Comparison of ENCODE assay signal across 23 cellular contexts in the genomic region with DNA sequence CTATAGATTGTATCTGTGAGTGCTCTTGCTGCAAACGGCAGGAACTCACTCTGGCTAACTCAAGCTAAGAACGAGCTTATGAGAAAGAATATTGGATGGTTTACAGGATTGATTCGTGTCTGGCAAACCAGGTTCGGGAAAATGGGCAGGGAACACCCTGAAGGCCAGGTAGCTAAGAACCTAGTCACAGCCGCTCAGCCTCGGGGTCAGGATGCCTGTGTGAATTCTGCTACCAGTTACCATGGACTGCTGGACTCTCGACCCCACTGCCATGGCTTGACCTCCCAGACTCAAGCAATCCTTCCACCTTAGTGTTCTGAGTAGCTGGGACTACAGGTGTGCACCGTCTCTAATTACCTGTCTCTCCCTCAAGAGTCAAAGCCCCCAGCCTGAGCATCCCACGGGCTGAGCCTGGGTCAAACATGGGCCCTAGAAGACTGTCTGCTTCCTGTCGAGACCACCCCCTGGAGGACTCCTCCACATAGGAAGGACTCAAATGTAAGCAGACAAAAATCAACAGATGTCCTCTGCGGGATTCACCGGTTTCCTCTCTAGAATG. TPM values are rescaled to one million over a fixed set of nuclear protein-coding genes. Genes with fewer than 3 reads are reported as not detected.
A peak's percentile ranks its signal among the peaks of the same experiment; 100 is the strongest.
DNase-seq lines count a peak whose midpoint lies in the region; ATAC-seq and TF ChIP-seq lines count a peak whose summit lies in the region.
"Had no signal": no experiment of that assay in that cellular context is flagged by ENCODE, and none has a peak within 500 bp of the region (broad histone marks: within the 10 kb centered on the region; RNA-seq: fewer than 3 reads in every experiment).

No MANE protein-coding gene starts in this region.

- intact Hi-C loops in colonic mucosa (cut with DNase I) (loop anchor here (2.0 to 10.0 kb wide), 2 partner anchors 130 to 276 kb away; a partner anchor contains a TSS), aorta (cut with DNase I) (loop anchor here in 1 of 2 donors (5.0 kb wide), 1 partner anchor 129 kb away; a partner anchor contains a TSS)

- POLR2A ChIA-PET in activated naive CD8-positive, alpha-beta T cell treated with anti-CD3 and anti-CD28 coated beads, Interleukin-2, amount 10 ng/mL, durations not matched to agents 7 days and 5 days (lab: Charles Lee), result interaction anchor here (0.6 kb wide), 1 partner anchor 283 kb away, joined by 3 read pairs; no protein-coding TSS in a partner anchor

- no peak for TF ChIP-seq CTCF in colonic mucosa (IDR thresholded peaks at IDR 0.05)
- TF ChIP-seq CTCF in GM13976 (IDR thresholded peaks at IDR 0.05; ENCODE audit: borderline replicate concordance, control extremely low read depth, extremely low read depth, insufficient read depth, missing control alignments), result no peak

- H3K36me3 ChIP-seq in colonic mucosa (no peaks in the 10 kb centered on the region), mucosa of rectum (ENCODE audit: control insufficient read depth in 2 of 2, insufficient read depth in 2 of 2, low read length in 2 of 2) (no peaks in the 10 kb centered on the region), aorta (ENCODE audit: control insufficient read depth in 1 of 2, insufficient read depth in 2 of 2, low read length in 1 of 2) (no peaks in the 10 kb centered on the region)

- DNase-seq in activated naive CD8-positive, alpha-beta T cell treated with anti-CD3 and anti-CD28 coated beads, Interleukin-2, amount 10 ng/mL, durations not matched to agents 7 days and 5 days, result peak; percentile 9
- no peak for DNase-seq in activated naive CD8-positive, alpha-beta T cell treated with anti-CD3 and anti-CD28 coated beads for 36 hours
- DNase-seq in colonic mucosa, result no peak
- DNase-seq in aorta, result peak; percentile 48 to 58
- DNase-seq in GM13976 (ENCODE audit: low spot score), result no peak
- DNase-seq in NCI-H146 (lab: John Stamatoyannopoulos, UW), result no peak
- DNase-seq: 8988T; CD4-positive, CD25-positive, alpha-beta regulatory T cell; COR-L47; GF-D8; HFFc6; MV-4-11; NCI-H1930; NCI-H226; NCI-H524; PC-3; SIG-M5 had no signal

- H3K4me3 ChIP-seq in colonic mucosa (no peak overlapping the region), mucosa of rectum (ENCODE audit: low read length in 2 of 2) (no peak overlapping the region), aorta (ENCODE audit: low read length in 2 of 2) (no peak overlapping the region)
- H3K4me3 ChIP-seq: GM12878 had no signal

- peaks cover 15% of the 10 kb centered on the region for H3K4me1 Mint-ChIP-seq in activated naive CD8-positive, alpha-beta T cell treated with anti-CD3 and anti-CD28 coated beads, Interleukin-2, amount 10 ng/mL, durations not matched to agents 7 days and 5 days
- H3K4me1 Mint-ChIP-seq in activated naive CD8-positive, alpha-beta T cell treated with anti-CD3 and anti-CD28 coated beads for 36 hours, result peaks cover 16% of the 10 kb centered on the region

- in situ Hi-C loops in GM13976 (cut with MboI; ENCODE audit: low sequenced_read_pairs, unreplicated experiment), result no loop called here

- H3K27me3 Mint-ChIP-seq in activated naive CD8-positive, alpha-beta T cell treated with anti-CD3 and anti-CD28 coated beads, Interleukin-2, amount 10 ng/mL, durations not matched to agents 7 days and 5 days, result peaks cover 23% of the 10 kb centered on the region
- peaks cover 13% of the 10 kb centered on the region for H3K27me3 Mint-ChIP-seq in activated naive CD8-positive, alpha-beta T cell treated with anti-CD3 and anti-CD28 coated beads for 36 hours

- no peak overlapping the region for H3K9ac ChIP-seq in colonic mucosa (ENCODE audit: low read depth in 2 of 2, low read length in 2 of 2)
- no peak overlapping the region for H3K9ac ChIP-seq in mucosa of rectum (ENCODE audit: low read depth in 1 of 2, low read length in 2 of 2)
- H3K9ac ChIP-seq: KMS-11 had no signal

- no peaks in the 10 kb centered on the region for H3K4me1 ChIP-seq in colonic mucosa
- H3K4me1 ChIP-seq in mucosa of rectum (ENCODE audit: control insufficient read depth in 2 of 2, insufficient read depth in 2 of 2, low read length in 2 of 2), result peaks cover 6 to 17% of the 10 kb centered on the region in 2 donors
- peaks cover 0 to 3% of the 10 kb centered on the region in 2 donors for H3K4me1 ChIP-seq in aorta (ENCODE audit: control insufficient read depth in 1 of 2, insufficient read depth in 2 of 2, low read length in 2 of 2)

- H3K27me3 ChIP-seq in colonic mucosa (no peaks in the 10 kb centered on the region), mucosa of rectum (ENCODE audit: control insufficient read depth in 2 of 2, insufficient read depth in 2 of 2, low read length in 2 of 2) (no peaks in the 10 kb centered on the region), aorta (ENCODE audit: control insufficient read depth in 1 of 2, insufficient read depth in 2 of 2, low read length in 1 of 2) (no peaks in the 10 kb centered on the region)

- H3K27ac ChIP-seq in colonic mucosa (peak overlapping the region; percentile 69), mucosa of rectum (ENCODE audit: low read depth in 2 of 2, low read length in 2 of 2) (peak overlapping the region; percentile 59 to 84), aorta (ENCODE audit: low read depth in 1 of 2, low read length in 2 of 2) (no peak overlapping the region)
- H3K27ac ChIP-seq: KMS-11, RWPE1 had no signal

- no peak for TF ChIP-seq POLR2A in GM18505 (IDR thresholded peaks at IDR 0.05; ENCODE audit: borderline replicate concordance, extremely low read depth, insufficient read depth, insufficient read length)

- no peaks in the 10 kb centered on the region for H3K9me3 ChIP-seq in colonic mucosa
- no peaks in the 10 kb centered on the region for H3K9me3 ChIP-seq in mucosa of rectum (ENCODE audit: control insufficient read depth in 2 of 2, low read length in 2 of 2)
- H3K9me3 ChIP-seq in aorta (ENCODE audit: control insufficient read depth, low read length), result no peaks in the 10 kb centered on the region

- no peak for ATAC-seq in activated naive CD8-positive, alpha-beta T cell treated with anti-CD3 and anti-CD28 coated beads, Interleukin-2, amount 10 ng/mL, durations not matched to agents 7 days and 5 days (ENCODE audit: low read depth)
- ATAC-seq in aorta (ENCODE audit: low FRiP score) (no peak), GM18505 (IDR thresholded peaks at IDR 0.05; ENCODE audit: unreplicated experiment) (no peak)
- ATAC-seq: PC-3 had no signal

- WGBS in aorta, 2 donors, result 92 to 93% methylated on average over 12 of the region's 12 CpGs

- H3K9me3 Mint-ChIP-seq in activated naive CD8-positive, alpha-beta T cell treated with anti-CD3 and anti-CD28 coated beads, Interleukin-2, amount 10 ng/mL, durations not matched to agents 7 days and 5 days, result no peaks in the 10 kb centered on the region
- no peaks in the 10 kb centered on the region for H3K9me3 Mint-ChIP-seq in activated naive CD8-positive, alpha-beta T cell treated with anti-CD3 and anti-CD28 coated beads for 36 hours
- H3K9me3 Mint-ChIP-seq: HFFc6 had no signal

- H3K4me3 Mint-ChIP-seq in activated naive CD8-positive, alpha-beta T cell treated with anti-CD3 and anti-CD28 coated beads, Interleukin-2, amount 10 ng/mL, durations not matched to agents 7 days and 5 days, result no peak overlapping the region
- H3K4me3 Mint-ChIP-seq in activated naive CD8-positive, alpha-beta T cell treated with anti-CD3 and anti-CD28 coated beads for 36 hours, result no peak overlapping the region
- H3K4me3 Mint-ChIP-seq: B cell; CD4-positive, CD25-positive, alpha-beta regulatory T cell; HFFc6 had no signal

- H3K27ac Mint-ChIP-seq in activated naive CD8-positive, alpha-beta T cell treated with anti-CD3 and anti-CD28 coated beads, Interleukin-2, amount 10 ng/mL, durations not matched to agents 7 days and 5 days, result no peak overlapping the region
- H3K27ac Mint-ChIP-seq in activated naive CD8-positive, alpha-beta T cell treated with anti-CD3 and anti-CD28 coated beads for 36 hours, result no peak overlapping the region
- H3K27ac Mint-ChIP-seq: B cell, HFFc6 had no signal

- H3K36me3 Mint-ChIP-seq in activated naive CD8-positive, alpha-beta T cell treated with anti-CD3 and anti-CD28 coated beads, Interleukin-2, amount 10 ng/mL, durations not matched to agents 7 days and 5 days, result no peaks in the 10 kb centered on the region
- H3K36me3 Mint-ChIP-seq in activated naive CD8-positive, alpha-beta T cell treated with anti-CD3 and anti-CD28 coated beads for 36 hours, result no peaks in the 10 kb centered on the region
- H3K36me3 Mint-ChIP-seq: CD4-positive, CD25-positive, alpha-beta regulatory T cell had no signal

RNA-seq across cellular contexts. Expression of a gene that starts 45.8 kb away (rescaled TPM):
- total RNA-seq in activated naive CD8-positive, alpha-beta T cell treated with anti-CD3 and anti-CD28 coated beads, Interleukin-2, amount 10 ng/mL, durations not matched to agents 7 days and 5 days, result 10 to 100 TPM; 30.0 to 31.1 TPM
- total RNA-seq in activated naive CD8-positive, alpha-beta T cell treated with anti-CD3 and anti-CD28 coated beads for 36 hours, result 10 to 100 TPM; 36.4 to 38.7 TPM
- 10 to 100 TPM; 43.4 to 43.9 TPM for total RNA-seq in colonic mucosa
- 10 to 100 TPM; 67.9 to 91.5 TPM for total RNA-seq in aorta
- 100 to 1,000 TPM; 122 to 148 TPM for polyA plus RNA-seq in aorta

Comparison
In these comparisons a context has a peak if more than half of its experiments do, and no peak if none do; other contexts are left out.
1. DNase-seq: peak in activated naive CD8-positive, alpha-beta T cell treated with anti-CD3 and anti-CD28 coated beads, Interleukin-2, amount 10 ng/mL, durations not matched to agents 7 days and 5 days (single experiment) and aorta (2 of 2); none in activated naive CD8-positive, alpha-beta T cell treated with anti-CD3 and anti-CD28 coated beads for 36 hours (single experiment), colonic mucosa (single experiment), GM13976 (single experiment) and NCI-H146 (single experiment).
2. H3K27ac ChIP-seq: peak in colonic mucosa (single experiment) and mucosa of rectum (2 of 2); none in aorta (0 of 2).